ENCODE assay signal across 1 cellular context in genomic region chr11:64868904-64869570, GRCh38.
TF ChIP-seq lines count a peak whose summit lies in the region.

No MANE protein-coding gene starts in this region.

TF ChIP-seq in GM12878, 131 proteins besides CTCF, POLR2A, EP300 and RAD21:
- peak; percentile 61; the same call in 1 of the 2 replicates for TF ChIP-seq TCF3 (IDR thresholded peaks at IDR 0.05; ENCODE audit: borderline replicate concordance, insufficient read depth, low read depth, low read length)
- TF ChIP-seq HCFC1 (IDR thresholded peaks at IDR 0.05; ENCODE audit: low read length) = no peak
- no peak for TF ChIP-seq MYC (IDR thresholded peaks at IDR 0.05; ENCODE audit: insufficient read depth, insufficient read length, insufficient replicate concordance, low read length, severe bottlenecking)
- no peak for TF ChIP-seq ZBTB11 (CRISPR knock-in tag; IDR thresholded peaks at IDR 0.05)
- no peak for TF ChIP-seq BCLAF1 (IDR thresholded peaks at IDR 0.05)
- no peak for TF ChIP-seq NFXL1 (IDR thresholded peaks at IDR 0.05; ENCODE audit: borderline replicate concordance)
- no peak for TF ChIP-seq FOS (IDR thresholded peaks at IDR 0.05; ENCODE audit: borderline replicate concordance, extremely low read depth, insufficient read length)
- no peak for TF ChIP-seq PAX5 (IDR thresholded peaks at IDR 0.05; ENCODE audit: borderline replicate concordance, low read depth, low read length)
- no peak for TF ChIP-seq TARDBP (IDR thresholded peaks at IDR 0.05; ENCODE audit: borderline replicate concordance)
- TF ChIP-seq ZBTB33 (IDR thresholded peaks at IDR 0.05) = peak; percentile 75
- peak; percentile 65 for TF ChIP-seq EED (IDR thresholded peaks at IDR 0.05; ENCODE audit: low read depth)
- no peak for TF ChIP-seq NRF1 (conservative IDR thresholded peaks at IDR 0.05; ENCODE audit: low read depth, low read length)
- no peak for TF ChIP-seq RBBP5 (conservative IDR thresholded peaks at IDR 0.05)
- peak; percentile 50; the same call in 1 of the 2 replicates for TF ChIP-seq TCF12 (IDR thresholded peaks at IDR 0.05; ENCODE audit: low read depth, low read length)
- TF ChIP-seq SP1 (IDR thresholded peaks at IDR 0.05; ENCODE audit: low read depth, low read length) = no peak
- no peak for TF ChIP-seq MTA2 (IDR thresholded peaks at IDR 0.05; ENCODE audit: low read depth)
- TF ChIP-seq RELB (IDR thresholded peaks at IDR 0.05; ENCODE audit: low read depth) = 0 out of 2 replicates have a peak, but pooled peaks have one; percentile 13
- TF ChIP-seq SMAD5 (IDR thresholded peaks at IDR 0.05; ENCODE audit: low read depth) = 0 out of 2 replicates have a peak, but pooled peaks have one; percentile 39
- peak; percentile 23 for TF ChIP-seq POLR2AphosphoS5 (IDR thresholded peaks at IDR 0.05; ENCODE audit: low read length)
- TF ChIP-seq BCL11A (IDR thresholded peaks at IDR 0.05; ENCODE audit: low read depth, low read length) = no peak
- TF ChIP-seq IKZF1 (conservative IDR thresholded peaks at IDR 0.05) = peak; percentile 23; the same call in 1 of the 2 replicates
- TF ChIP-seq BACH1 (IDR thresholded peaks at IDR 0.05; ENCODE audit: borderline replicate concordance) = no peak
- peak; percentile 32 for TF ChIP-seq RELA (IDR thresholded peaks at IDR 0.05; ENCODE audit: borderline replicate concordance, partially characterized antibody)
- no peak for TF ChIP-seq SIN3A (IDR thresholded peaks at IDR 0.05; ENCODE audit: low read depth, low read length)
- TF ChIP-seq ZNF217 (IDR thresholded peaks at IDR 0.05) = no peak
- no peak for TF ChIP-seq ZBED1 (IDR thresholded peaks at IDR 0.05; ENCODE audit: borderline replicate concordance)
- no peak for TF ChIP-seq MEF2B (IDR thresholded peaks at IDR 0.05; ENCODE audit: partially characterized antibody, poor library complexity, severe bottlenecking)
- TF ChIP-seq ZNF622 (IDR thresholded peaks at IDR 0.05) = no peak
- no peak for TF ChIP-seq SMAD1 (IDR thresholded peaks at IDR 0.05; ENCODE audit: low read depth, partially characterized antibody)
- no peak for TF ChIP-seq ASH2L (IDR thresholded peaks at IDR 0.05; ENCODE audit: borderline replicate concordance, low read depth)
- TF ChIP-seq BCL3 (IDR thresholded peaks at IDR 0.05; ENCODE audit: borderline replicate concordance, insufficient read depth, low read depth, low read length, poor library complexity, severe bottlenecking) = no peak
- TF ChIP-seq ATF7 (IDR thresholded peaks at IDR 0.05; ENCODE audit: low read depth) = no peak
- no peak for TF ChIP-seq TCF7 (IDR thresholded peaks at IDR 0.05; ENCODE audit: borderline replicate concordance)
- TF ChIP-seq ZNF592 (IDR thresholded peaks at IDR 0.05) = no peak
